21 cellular contexts compared by ENCODE assay signal in the genomic region with DNA sequence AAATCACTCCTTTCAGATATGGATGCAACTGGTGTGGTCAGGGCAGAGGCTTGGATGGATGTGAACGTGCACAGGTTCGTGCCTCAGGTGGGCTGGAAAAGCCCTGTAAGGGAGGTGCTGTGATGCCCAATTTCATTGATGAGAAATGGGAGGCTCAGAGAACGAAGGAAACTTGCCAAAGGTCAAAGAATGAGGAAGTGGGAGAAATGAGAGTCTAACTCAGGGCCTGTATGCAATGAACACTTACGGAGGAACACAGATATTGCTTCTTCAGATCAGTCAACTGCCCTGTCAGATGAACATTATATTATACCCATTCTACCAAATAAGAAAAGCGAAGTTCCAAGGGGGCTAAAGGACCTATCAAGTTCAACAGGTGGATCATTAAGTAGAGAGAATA.
"Had no signal": no experiment of that assay in that cellular context is flagged by ENCODE, and none has a peak within 500 bp of the region (broad histone marks: within the 10 kb centered on the region; RNA-seq: fewer than 3 reads in every experiment).

No MANE protein-coding gene starts in this region.

- H3K27ac ChIP-seq: brain microvascular endothelial cell, neutrophil, pancreas, psoas muscle, right atrium auricular region, thyroid gland had no signal

- H3K9me3 Mint-ChIP-seq: activated CD4-positive, alpha-beta memory T cell treated with anti-CD3 and anti-CD28 coated beads, Interleukin-2, amount 10 ng/mL, durations not matched to agents 7 days and 5 days; dendritic cell treated with granulocyte-macrophage colony-stimulating factor and Interleukin-4, amounts not matched to agents 40 ng/mL and 50 ng/mL, for 4 days; stimulated activated naive CD8-positive, alpha-beta T cell treated with anti-CD3 and anti-CD28 coated beads, Interleukin-15, Interleukin-2, amounts not matched to agents 100 ng/mL and 50 ng/mL, for 24 hours had no signal

- H3K4me1 ChIP-seq: psoas muscle, thyroid gland had no signal

- H3K9me3 ChIP-seq: heart left ventricle, neutrophil, pancreas, psoas muscle, right atrium auricular region, thyroid gland had no signal

- H3K4me3 Mint-ChIP-seq: activated CD4-positive, alpha-beta memory T cell treated with anti-CD3 and anti-CD28 coated beads, Interleukin-2, amount 10 ng/mL, durations not matched to agents 7 days and 5 days; activated T-cell treated with anti-CD3 and anti-CD28 coated beads, Interleukin-2, amount 50 U/mL, for 72 hours; dendritic cell treated with granulocyte-macrophage colony-stimulating factor and Interleukin-4, amounts not matched to agents 40 ng/mL and 50 ng/mL, for 4 days; nephron; stimulated activated naive CD8-positive, alpha-beta T cell treated with anti-CD3 and anti-CD28 coated beads, Interleukin-15, Interleukin-2, amounts not matched to agents 100 ng/mL and 50 ng/mL, for 24 hours had no signal

- H3K27me3 ChIP-seq: brain microvascular endothelial cell, heart left ventricle, neutrophil, pancreas, right atrium auricular region, thyroid gland had no signal

- H3K4me3 ChIP-seq: heart left ventricle, pancreas, psoas muscle, right atrium auricular region, thyroid gland had no signal

- DNase-seq: activated CD4-positive, alpha-beta memory T cell treated with anti-CD3 and anti-CD28 coated beads, Interleukin-2, amount 10 ng/mL, durations not matched to agents 7 days and 5 days; activated CD4-positive, alpha-beta T cell treated with anti-CD3 and anti-CD28 coated beads for 48 hours; activated effector memory CD4-positive, alpha-beta T cell treated with Interleukin-2 at 50 U/mL for 16 hours; activated naive CD4-positive, alpha-beta T cell treated with anti-CD3 and anti-CD28 coated beads, Interleukin-2, amount 50 U/mL, for 16 hours; activated T-cell treated with anti-CD3 and anti-CD28 coated beads, Interleukin-2, amount 50 U/mL, for 72 hours; aorta; brain microvascular endothelial cell; caudate nucleus; effector CD4-positive, alpha-beta T cell; heart left ventricle; pancreas; psoas muscle; stimulated activated CD4-positive, alpha-beta T cell treated with anti-CD3 and anti-CD28 coated beads, Interleukin-4, amount 100 ng/mL, for 24 hours; substantia nigra; thyroid gland had no signal

- H3K36me3 ChIP-seq: brain microvascular endothelial cell, heart left ventricle, neutrophil, pancreas, right atrium auricular region, thyroid gland had no signal

- FAIRE-seq: endometrium, pancreas had no signal

- H3K27ac Mint-ChIP-seq: activated CD4-positive, alpha-beta memory T cell treated with anti-CD3 and anti-CD28 coated beads, Interleukin-2, amount 10 ng/mL, durations not matched to agents 7 days and 5 days; activated T-cell treated with anti-CD3 and anti-CD28 coated beads, Interleukin-2, amount 50 U/mL, for 72 hours; dendritic cell treated with granulocyte-macrophage colony-stimulating factor and Interleukin-4, amounts not matched to agents 40 ng/mL and 50 ng/mL, for 4 days; stimulated activated naive CD8-positive, alpha-beta T cell treated with anti-CD3 and anti-CD28 coated beads, Interleukin-15, Interleukin-2, amounts not matched to agents 100 ng/mL and 50 ng/mL, for 24 hours had no signal

- H3K27me3 Mint-ChIP-seq: dendritic cell treated with granulocyte-macrophage colony-stimulating factor and Interleukin-4, amounts not matched to agents 40 ng/mL and 50 ng/mL, for 4 days; stimulated activated naive CD8-positive, alpha-beta T cell treated with anti-CD3 and anti-CD28 coated beads, Interleukin-15, Interleukin-2, amounts not matched to agents 100 ng/mL and 50 ng/mL, for 24 hours had no signal

- ATAC-seq: activated T-cell treated with anti-CD3 and anti-CD28 coated beads, Interleukin-2, amount 50 U/mL, for 72 hours; heart left ventricle; pancreas; psoas muscle had no signal
